Comparison of ENCODE assay signal across 12 cellular contexts in genomic region chr2:195364015-195364965, GRCh38.
DNase-seq lines count a peak whose midpoint lies in the region; ATAC-seq, FAIRE-seq and TF ChIP-seq lines count a peak whose summit lies in the region.
"Had no signal": no experiment of that assay in that cellular context is flagged by ENCODE, and none has a peak within 500 bp of the region (broad histone marks: within the 10 kb centered on the region; RNA-seq: fewer than 3 reads in every experiment).

No MANE protein-coding gene starts in this region.

- peak; percentile 6 for DNase-seq in stimulated activated CD4-positive, alpha-beta T cell treated with anti-CD3 and anti-CD28 coated beads, Interleukin-1b, Interleukin-23, amount 100 ng/mL, for 48 hours
- no peak for DNase-seq in stimulated activated CD4-positive, alpha-beta T cell treated with anti-CD3 and anti-CD28 coated beads, Interleukin-4, amount 100 ng/mL, for 1 hour
- DNase-seq in RWPE1 (ENCODE audit: low spot score) (peak; percentile 56), fibroblast of peridontal ligament (ENCODE audit: extremely low read depth) (peak; percentile 35), urothelium cell line (ENCODE audit: low spot score) (peak; percentile 21), G401 (ENCODE audit: low spot score) (no peak)
- DNase-seq: NCI-H1048; NCI-H774; stimulated activated CD4-positive, alpha-beta T cell treated with anti-CD3 and anti-CD28 coated beads, Interleukin-4, amount 100 ng/mL, for 24 hours had no signal

- no peak for TF ChIP-seq CTCF in RWPE1 (conservative IDR thresholded peaks at IDR 0.05; ENCODE audit: low read depth)

- ATAC-seq in GM18873 (IDR thresholded peaks at IDR 0.05; ENCODE audit: low FRiP score, unreplicated experiment) (no peak), HG03175 (IDR thresholded peaks at IDR 0.05; ENCODE audit: unreplicated experiment) (no peak)

- CTCF ChIA-PET in RWPE1 (lab: Yijun Ruan, JAX): interaction anchor here (0.7 kb wide), 1 partner anchor 217 kb away, joined by 3 read pairs; no protein-coding TSS in a partner anchor

- in situ Hi-C loops in G401 (cut with HindIII; ENCODE audit: low sequenced_read_pairs): no loop called here

- no peak overlapping the region for H3K27ac ChIP-seq in RWPE1
- H3K27ac ChIP-seq: SK-N-MC had no signal

- FAIRE-seq in urothelium cell line (lab: Jason Lieb, UNC): no peak

- POLR2A ChIA-PET in RWPE1 (lab: Yijun Ruan, JAX; ENCODE audit: low non-redundant PET): no interaction called here

Comparison
In these comparisons a context has a peak if more than half of its experiments do, and no peak if none do; other contexts are left out.
1. DNase-seq: peak in stimulated activated CD4-positive, alpha-beta T cell treated with anti-CD3 and anti-CD28 coated beads, Interleukin-1b, Interleukin-23, amount 100 ng/mL, for 48 hours (single experiment), RWPE1 (single experiment), fibroblast of peridontal ligament (single experiment) and urothelium cell line (single experiment); none in stimulated activated CD4-positive, alpha-beta T cell treated with anti-CD3 and anti-CD28 coated beads, Interleukin-4, amount 100 ng/mL, for 1 hour (single experiment) and G401 (single experiment).